Comparison of ENCODE assay signal across 9 cellular contexts in the genomic region with DNA sequence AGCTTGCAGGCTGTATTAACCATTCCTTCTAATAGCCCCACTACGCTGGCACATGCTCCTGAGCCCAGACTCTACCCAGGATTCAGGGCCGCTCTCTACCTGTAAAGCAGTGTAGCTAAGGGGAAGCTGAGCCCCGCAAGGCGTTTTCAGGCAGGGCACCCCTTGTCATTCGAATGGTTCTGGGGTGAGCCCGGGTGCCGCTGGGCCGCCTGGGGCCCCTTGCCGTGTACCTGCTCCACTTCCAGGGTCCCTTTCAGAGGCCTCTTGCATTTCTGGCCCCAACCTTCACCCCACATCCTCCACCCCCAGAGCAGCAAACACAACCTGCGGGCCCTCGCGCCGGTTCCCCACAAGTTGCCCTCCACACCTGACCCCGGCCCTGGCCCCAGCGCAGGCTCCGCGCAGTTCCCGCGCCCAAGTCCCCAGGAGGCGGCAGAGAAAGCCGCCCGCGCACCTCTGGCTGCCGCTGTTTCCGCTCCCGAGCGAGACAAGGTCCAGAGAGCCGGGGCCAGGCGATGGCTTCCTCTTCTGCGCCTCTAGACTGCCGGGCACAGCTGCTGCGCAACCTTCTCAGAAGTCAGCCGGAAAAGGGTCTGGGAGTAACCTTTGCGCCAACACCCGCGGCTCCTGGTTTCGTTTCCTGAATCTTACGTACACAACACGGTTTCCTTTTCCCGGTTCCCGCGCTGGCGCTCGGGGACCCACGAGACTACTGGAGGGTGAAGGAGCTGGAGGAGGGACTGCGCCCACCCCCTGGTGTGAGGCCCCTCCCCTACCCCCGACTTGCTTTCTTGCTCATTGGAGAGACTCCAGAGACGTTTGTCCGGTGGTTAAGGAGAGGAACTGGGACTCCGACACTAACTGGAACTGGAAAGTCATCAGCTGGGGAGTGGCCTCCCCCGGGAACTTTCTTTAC. TPM values are rescaled to one million over a fixed set of nuclear protein-coding genes. Genes with fewer than 3 reads are reported as not detected.
A peak's percentile ranks its signal among the peaks of the same experiment; 100 is the strongest.
DNase-seq lines count a peak whose midpoint lies in the region; ATAC-seq, FAIRE-seq and TF ChIP-seq lines count a peak whose summit lies in the region.
"Had no signal": no experiment of that assay in that cellular context is flagged by ENCODE, and none has a peak within 500 bp of the region (broad histone marks: within the 10 kb centered on the region; RNA-seq: fewer than 3 reads in every experiment).

A gene with protein sequence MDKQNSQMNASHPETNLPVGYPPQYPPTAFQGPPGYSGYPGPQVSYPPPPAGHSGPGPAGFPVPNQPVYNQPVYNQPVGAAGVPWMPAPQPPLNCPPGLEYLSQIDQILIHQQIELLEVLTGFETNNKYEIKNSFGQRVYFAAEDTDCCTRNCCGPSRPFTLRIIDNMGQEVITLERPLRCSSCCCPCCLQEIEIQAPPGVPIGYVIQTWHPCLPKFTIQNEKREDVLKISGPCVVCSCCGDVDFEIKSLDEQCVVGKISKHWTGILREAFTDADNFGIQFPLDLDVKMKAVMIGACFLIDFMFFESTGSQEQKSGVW (minus strand): TSS at position 595 of the 916 bp plus-strand sequence. CDS start 8,055 bp downstream, outside the sequence.

- H3K79me2 ChIP-seq in keratinocyte (ENCODE audit: control insufficient read depth, insufficient read depth, low read length), result peaks cover 62% of the 10 kb centered on the region

- H3K4me2 ChIP-seq in keratinocyte (ENCODE audit: control insufficient read depth, extremely low read depth, insufficient read depth, low read depth, low read length), result peak within 1 kb of the TSS; percentile 96

- peak within 1 kb of the TSS; percentile 82 to 95 (median 92) for H3K4me3 ChIP-seq in keratinocyte (ENCODE audit: control insufficient read depth in 2 of 3, extremely low read depth in 1 of 3, insufficient read depth in 2 of 3, low read depth in 1 of 3, low read length in 3 of 3)

- H4K20me1 ChIP-seq in keratinocyte (ENCODE audit: control insufficient read depth, extremely low read depth, insufficient read depth, low read length), result no peaks in the 10 kb centered on the region

- peak within 1 kb of the TSS; percentile 96 for H3K9ac ChIP-seq in keratinocyte (ENCODE audit: control insufficient read depth, extremely low read depth, insufficient read depth, low read length)

- H3K27me3 ChIP-seq in keratinocyte (ENCODE audit: control insufficient read depth, extremely low read depth, insufficient read depth, low read length), result no peaks in the 10 kb centered on the region

- H3K4me1 ChIP-seq in keratinocyte (ENCODE audit: control insufficient read depth, extremely low read depth, insufficient read depth, low read length), result peaks cover 27% of the 10 kb centered on the region

- no peaks in the 10 kb centered on the region for H3K9me3 ChIP-seq in keratinocyte (ENCODE audit: control insufficient read depth, low read depth, low read length)

- H2AFZ ChIP-seq in keratinocyte (ENCODE audit: control insufficient read depth, low read length), result peak within 1 kb of the TSS; percentile 52

- dilution Hi-C loops in keratinocyte (cut with MboI; ENCODE audit: extremely low pct_ligation_motif_present, low sequenced_read_pairs), result no loop called here

- no peak for TF ChIP-seq CTCF in keratinocyte (optimal IDR thresholded peaks at IDR 0.05 in 1 of 3, IDR thresholded peaks at IDR 0.05 in 1 of 3, conservative IDR thresholded peaks at IDR 0.05 in 1 of 3; ENCODE audit: extremely low read depth in 1 of 3, insufficient read depth in 2 of 3, low read length in 3 of 3)

- DNase-seq in AG08396 (ENCODE audit: low spot score), result peak; percentile 93
- DNase-seq in NCI-H345 treated with DMSO at 0.1 percent for 48 hours (lab: John Stamatoyannopoulos, UW; ENCODE audit: unreplicated experiment), result peak; percentile 35
- DNase-seq in activated CD4-positive, alpha-beta T cell treated with anti-CD3 and anti-CD28 coated beads for 1 hour, result peak; percentile 86
- DNase-seq in cerebellum (ENCODE audit: low spot score), result peak; percentile 38
- DNase-seq in keratinocyte (ENCODE audit: low read depth, low spot score), result peak; percentile 77
- DNase-seq in stimulated activated CD4-positive, alpha-beta T cell treated with anti-CD3 and anti-CD28 coated beads, Interleukin-12 subunit alpha, Interleukin-12 subunit beta, amount 100 ng/mL, for 48 hours (ENCODE audit: low read depth in 2 of 3, low spot score in 1 of 3), result peak; percentile 53 to 80 (median 77)

- H3K9me1 ChIP-seq in keratinocyte (ENCODE audit: control insufficient read depth, extremely low read depth, insufficient read depth, low read length), result no peaks in the 10 kb centered on the region

- H3K36me3 ChIP-seq in keratinocyte (ENCODE audit: control insufficient read depth in 2 of 2, extremely low read depth in 1 of 2, insufficient read depth in 2 of 2, low read length in 2 of 2), result no peaks in the 10 kb centered on the region

- ATAC-seq in GM18909 (IDR thresholded peaks at IDR 0.05; ENCODE audit: poor library complexity, unreplicated experiment) (peak; percentile 91), HG03159 (IDR thresholded peaks at IDR 0.05; ENCODE audit: unreplicated experiment) (peak; percentile 86)

- H3K27ac ChIP-seq in keratinocyte (ENCODE audit: control insufficient read depth, insufficient read depth, low read length), result peak within 1 kb of the TSS; percentile 95

- FAIRE-seq in keratinocyte (lab: Jason Lieb, UNC), result peak; percentile 53
- FAIRE-seq: TTC549 had no signal

RNA-seq across cellular contexts. Expression of the gene that starts here (rescaled TPM):
- total RNA-seq in cerebellum, result 18.5 TPM
- 42.4 to 132 TPM (median 77.6 TPM) in 3 replicates for polyA plus RNA-seq in keratinocyte
- polyA plus RNA-seq in keratinocyte (2011; ENCODE audit: low read depth), result 11.2 TPM
- polyA plus RNA-seq in keratinocyte (2011; cell fraction: cytosol; rRNA removed), result 63.7 and 84.7 TPM in 2 replicates
- 82.9 and 95.8 TPM in 2 replicates for polyA plus RNA-seq in keratinocyte (2011; cell fraction: nucleus; rRNA removed)
- polyA plus RNA-seq in keratinocyte (2012; ENCODE audit: low replicate concordance), result 19.3 and 101 TPM in 2 replicates
- polyA minus RNA-seq in keratinocyte, result 43.4 to 74.4 TPM (median 56.0 TPM) in 3 replicates
- polyA minus RNA-seq in keratinocyte (2011; cell fraction: cytosol; rRNA and poly(A)+ RNA removed), result 47.8 TPM
- polyA minus RNA-seq in keratinocyte (2011; cell fraction: nucleus; rRNA and poly(A)+ RNA removed), result 54.4 and 91.7 TPM in 2 replicates

Comparison
In these comparisons a context has a peak if more than half of its experiments do, and no peak if none do; other contexts are left out.
1. Peak in every context shown above with its lines: DNase-seq, ATAC-seq, H3K4me3 ChIP-seq and H3K27ac ChIP-seq.
2. DNase-seq: peak in every context shown above with its lines; median percentile 93 in AG08396; 86 in activated CD4-positive, alpha-beta T cell treated with anti-CD3 and anti-CD28 coated beads for 1 hour; 77 in keratinocyte; 77 in stimulated activated CD4-positive, alpha-beta T cell treated with anti-CD3 and anti-CD28 coated beads, Interleukin-12 subunit alpha, Interleukin-12 subunit beta, amount 100 ng/mL, for 48 hours; 38 in cerebellum; 35 in NCI-H345 treated with DMSO at 0.1 percent for 48 hours.